20 cellular contexts compared by ENCODE assay signal in the genomic region with DNA sequence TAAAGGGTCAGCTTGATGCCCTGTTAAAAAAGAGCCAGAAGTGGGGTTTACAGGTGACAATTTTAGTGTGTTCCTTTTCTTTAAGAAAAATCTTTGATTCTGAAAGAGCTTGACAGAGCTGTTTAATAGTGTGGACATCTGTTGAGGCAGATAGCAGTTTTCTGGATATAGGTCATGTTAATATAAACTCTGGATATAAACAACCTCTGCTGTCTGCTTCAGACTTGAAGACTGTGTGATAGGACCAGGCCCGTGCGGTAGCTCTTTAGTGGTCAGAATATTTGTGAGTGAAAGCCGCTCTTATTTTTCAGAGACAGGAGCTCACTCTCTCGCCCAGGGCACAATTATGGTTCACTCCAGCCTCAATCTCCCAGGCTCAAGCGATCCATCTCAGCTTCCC.
DNase-seq lines count a peak whose midpoint lies in the region; ATAC-seq and TF ChIP-seq lines count a peak whose summit lies in the region.
"Had no signal": no experiment of that assay in that cellular context is flagged by ENCODE, and none has a peak within 500 bp of the region (broad histone marks: within the 10 kb centered on the region; RNA-seq: fewer than 3 reads in every experiment).

No MANE protein-coding gene starts in this region.

- TF ChIP-seq CTCF in AG04450 (IDR thresholded peaks at IDR 0.05; ENCODE audit: low read depth, low read length) (no peak), fibroblast of lung (conservative IDR thresholded peaks at IDR 0.05 in 1 of 2, IDR thresholded peaks at IDR 0.05 in 1 of 2; ENCODE audit: low read depth in 1 of 2, low read length in 2 of 2) (no peak), osteocyte (IDR thresholded peaks at IDR 0.05) (no peak), PC-9 (conservative IDR thresholded peaks at IDR 0.05) (no peak)

- H3K79me2 ChIP-seq in fibroblast of lung (ENCODE audit: control insufficient read depth, insufficient read depth, low read length), result no peaks in the 10 kb centered on the region
- peaks cover 88% of the 10 kb centered on the region for H3K79me2 ChIP-seq in PC-9 (ENCODE audit: low read depth)

- H3K4me1 Mint-ChIP-seq in osteocyte (ENCODE audit: unreplicated experiment), result peaks cover 32% of the 10 kb centered on the region

- no peak overlapping the region for H3K4me3 Mint-ChIP-seq in osteocyte (ENCODE audit: unreplicated experiment)
- H3K4me3 Mint-ChIP-seq: activated CD4-positive, alpha-beta memory T cell treated with anti-CD3 and anti-CD28 coated beads, Interleukin-2, amount 10 ng/mL, durations not matched to agents 7 days and 5 days had no signal

- H3K4me2 ChIP-seq in fibroblast of lung (ENCODE audit: extremely low read depth, insufficient read depth, low read length) (peak overlapping the region; percentile 38), PC-9 (no peak overlapping the region)

- no peak overlapping the region for H3K4me3 ChIP-seq in AG04450 (ENCODE audit: low read depth, low read length)
- no peak overlapping the region for H3K4me3 ChIP-seq in adipocyte (ENCODE audit: low read length)
- no peak overlapping the region for H3K4me3 ChIP-seq in fibroblast of lung (replicated peaks in 1 of 4; ENCODE audit: control extremely low read depth in 1 of 4, insufficient read depth in 1 of 4, low read depth in 3 of 4, low read length in 4 of 4)
- no peak overlapping the region for H3K4me3 ChIP-seq in PC-9
- H3K4me3 ChIP-seq: SJSA1, upper lobe of left lung had no signal

- BruUV-seq in PC-9 (replicated peaks; lab: Mats Ljungman, UMichigan), result no TSS peak

- H2AFZ ChIP-seq in fibroblast of lung (ENCODE audit: low read length), result no peak overlapping the region
- H2AFZ ChIP-seq in PC-9, result no peak overlapping the region

- peaks cover 7% of the 10 kb centered on the region; the same call in 1 of the 2 replicates for H3F3A ChIP-seq in PC-9 (ENCODE audit: insufficient read depth, low read depth)

- intact Hi-C loops in PC-9 (cut with micrococcal nuclease; ENCODE audit: unreplicated experiment), result no loop called here

- peak overlapping the region; percentile 21 for H3K27ac Mint-ChIP-seq in osteocyte (ENCODE audit: unreplicated experiment)
- H3K27ac Mint-ChIP-seq: activated CD4-positive, alpha-beta memory T cell treated with anti-CD3 and anti-CD28 coated beads, Interleukin-2, amount 10 ng/mL, durations not matched to agents 7 days and 5 days had no signal

- peak overlapping the region; percentile 19 for H3K9ac ChIP-seq in adipocyte (ENCODE audit: low read length)
- H3K9ac ChIP-seq in fibroblast of lung (ENCODE audit: insufficient read depth, low read length), result no peak overlapping the region

- H4K20me1 ChIP-seq in fibroblast of lung (ENCODE audit: control insufficient read depth, extremely low read depth, insufficient read depth, low read length) (no peaks in the 10 kb centered on the region), PC-9 (ENCODE audit: insufficient read depth) (peaks cover 33% of the 10 kb centered on the region)

- POLR2A ChIA-PET in AG04450 (lab: Yijun Ruan, JAX), result interaction anchor here (0.6 to 1.0 kb wide), 4 partner anchors 12 to 134 kb away, joined by 3 read pairs; no protein-coding TSS in a partner anchor
- POLR2A ChIA-PET in PC-9 (lab: Charles Lee; ENCODE audit: unreplicated experiment), result no interaction called here

- H3K9me3 Mint-ChIP-seq in osteocyte (ENCODE audit: unreplicated experiment), result no peaks in the 10 kb centered on the region

- H3K9me2 ChIP-seq in PC-9 (ENCODE audit: insufficient read depth), result no peaks in the 10 kb centered on the region

- CTCF ChIA-PET in AG04450 (lab: Charles Lee) (interaction anchor here (0.6 to 0.8 kb wide), 2 partner anchors 156 to 261 kb away, joined by 5 to 6 read pairs; no protein-coding TSS in a partner anchor), PC-9 (lab: Charles Lee) (no interaction called here)

- no peak overlapping the region for H3K27ac ChIP-seq in AG04450 (ENCODE audit: low read depth, low read length)
- no peak overlapping the region for H3K27ac ChIP-seq in fibroblast of lung (ENCODE audit: insufficient read depth, low read length)
- no peak overlapping the region for H3K27ac ChIP-seq in PC-9
- H3K27ac ChIP-seq: SJSA1, upper lobe of left lung had no signal

- H3K9me3 ChIP-seq in AG04450 (ENCODE audit: control insufficient read depth, insufficient read depth, low read length) (no peaks in the 10 kb centered on the region; the same call in 1 of the 2 replicates), adipocyte (ENCODE audit: control insufficient read depth, low read length) (peaks cover 6% of the 10 kb centered on the region), fibroblast of lung (ENCODE audit: control insufficient read depth, insufficient read depth, low read depth, low read length) (no peaks in the 10 kb centered on the region), PC-9 (ENCODE audit: insufficient read depth, low read depth) (no peaks in the 10 kb centered on the region)
- H3K9me3 ChIP-seq: BE2C, SJSA1, upper lobe of left lung had no signal

- ATAC-seq in GM21619 (IDR thresholded peaks at IDR 0.05; ENCODE audit: unreplicated experiment), result no peak
- ATAC-seq: activated CD4-positive, CD25-positive, alpha-beta regulatory T cell treated with anti-CD3 and anti-CD28 coated beads, Interleukin-2, amount 50 U/mL, for 24 hours; left cardiac atrium had no signal

- no peaks in the 10 kb centered on the region for H3K27me3 ChIP-seq in AG04450 (ENCODE audit: control insufficient read depth, insufficient read depth, low read length)
- no peaks in the 10 kb centered on the region for H3K27me3 ChIP-seq in adipocyte (replicated peaks; ENCODE audit: control insufficient read depth, insufficient read depth, low read length)
- H3K27me3 ChIP-seq in fibroblast of lung (ENCODE audit: control insufficient read depth, insufficient read depth, low read length), result no peaks in the 10 kb centered on the region
- no peaks in the 10 kb centered on the region for H3K27me3 ChIP-seq in PC-9 (ENCODE audit: insufficient read depth, low read depth)
- H3K27me3 ChIP-seq: BE2C, SJSA1, upper lobe of left lung had no signal

- H3K36me3 Mint-ChIP-seq in osteocyte (ENCODE audit: unreplicated experiment), result peaks cover 12% of the 10 kb centered on the region

- no peaks in the 10 kb centered on the region for H3K27me3 Mint-ChIP-seq in osteocyte (ENCODE audit: unreplicated experiment)
- H3K27me3 Mint-ChIP-seq: activated CD4-positive, alpha-beta memory T cell treated with anti-CD3 and anti-CD28 coated beads, Interleukin-2, amount 10 ng/mL, durations not matched to agents 7 days and 5 days had no signal

- peaks cover 18% of the 10 kb centered on the region for H3K4me1 ChIP-seq in adipocyte (ENCODE audit: control insufficient read depth, insufficient read depth, low read length)
- H3K4me1 ChIP-seq in fibroblast of lung (ENCODE audit: control insufficient read depth, extremely low read depth, insufficient read depth, low read length), result peaks cover 4% of the 10 kb centered on the region
- peaks cover 2% of the 10 kb centered on the region; the same call in 1 of the 2 replicates for H3K4me1 ChIP-seq in PC-9 (replicated peaks; ENCODE audit: insufficient read depth)

- no peaks in the 10 kb centered on the region for H3K36me3 ChIP-seq in adipocyte (ENCODE audit: control insufficient read depth, insufficient read depth, low read length, severe bottlenecking)
- H3K36me3 ChIP-seq in fibroblast of lung (ENCODE audit: control insufficient read depth, insufficient read depth, low read length), result no peaks in the 10 kb centered on the region
- no peaks in the 10 kb centered on the region for H3K36me3 ChIP-seq in PC-9 (ENCODE audit: low read depth)
- H3K36me3 ChIP-seq: BE2C, SJSA1, upper lobe of left lung had no signal

- DNase-seq in AG04450 (ENCODE audit: low read depth, low spot score) (peak; percentile 63), adipocyte (ENCODE audit: low read depth) (no peak), fibroblast of lung (ENCODE audit: low read depth in 2 of 2) (peak in 1 of 2 donors; percentile 72), osteocyte (ENCODE audit: extremely low spot score, unreplicated experiment) (no peak), PC-9 (no peak), NOMO-1 treated with DMSO at 0.1 percent for 48 hours (lab: John Stamatoyannopoulos, UW; ENCODE audit: unreplicated experiment) (no peak), NCI-H1092 (lab: John Stamatoyannopoulos, UW) (no peak)
- DNase-seq: activated CD4-positive, alpha-beta memory T cell treated with anti-CD3 and anti-CD28 coated beads, Interleukin-2, amount 10 ng/mL, durations not matched to agents 7 days and 5 days; amniotic stem cell; BE2C; DMS79 treated with DMSO at 0.1 percent for 48 hours; left cardiac atrium; NCI-H1694; NCI-H526; stimulated activated CD8-positive, alpha-beta memory T cell treated with anti-CD3 and anti-CD28 coated beads, Interleukin-4, amount 100 ng/mL, for 48 hours; T-helper 1 cell; upper lobe of left lung had no signal
